In the genomic region with DNA sequence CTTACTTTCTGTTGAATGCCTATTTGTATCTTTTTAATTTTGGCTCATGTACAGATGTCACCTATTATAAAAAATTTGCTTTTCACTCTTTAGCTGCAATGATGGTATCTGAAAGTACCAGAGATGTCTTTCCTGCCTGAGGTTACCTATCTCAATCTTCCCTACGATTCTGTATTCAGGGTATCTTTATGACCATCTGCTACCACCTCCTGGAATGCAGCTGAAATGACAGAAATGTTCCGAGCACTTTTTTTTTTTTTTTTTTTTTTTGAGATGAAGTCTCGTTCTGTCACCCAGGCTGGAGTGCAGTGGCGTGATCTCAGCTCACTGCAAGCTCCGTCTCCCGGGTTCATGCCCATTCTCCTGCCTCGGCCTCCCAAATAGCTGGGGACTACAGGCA, we compare ENCODE assay signal across 8 cellular contexts.
A peak's percentile ranks its signal among the peaks of the same experiment; 100 is the strongest.
DNase-seq lines count a peak whose midpoint lies in the region; ATAC-seq and TF ChIP-seq lines count a peak whose summit lies in the region.

No MANE protein-coding gene starts in this region.

- DNase-seq in NCI-H1092 treated with DMSO at 0.1 percent for 48 hours (lab: John Stamatoyannopoulos, UW) (peak; percentile 28), NCI-H1092 (lab: John Stamatoyannopoulos, UW) (no peak), NCI-H524 treated with DMSO at 0.1 percent for 48 hours (lab: John Stamatoyannopoulos, UW) (peak; percentile 25), chondrocyte (ENCODE audit: low spot score) (no peak), retina (peak; percentile 8)
- no peak for DNase-seq in activated CD4-positive, alpha-beta T cell treated with anti-CD3 and anti-CD28 coated beads, Interleukin-2, amount 50 U/mL, for 1 hour
- DNase-seq in stimulated activated CD4-positive, alpha-beta T cell treated with anti-CD3 and anti-CD28 coated beads, Interleukin-4, amount 100 ng/mL, for 1 hour = no peak

- peak; percentile 72 for TF ChIP-seq CTCF in chondrocyte (IDR thresholded peaks at IDR 0.05)

- H3K9me3 Mint-ChIP-seq in chondrocyte (ENCODE audit: low read depth) = no peaks in the 10 kb centered on the region

- H3K27ac Mint-ChIP-seq in chondrocyte (ENCODE audit: unreplicated experiment) = no peak overlapping the region

- no peaks in the 10 kb centered on the region for H3K36me3 Mint-ChIP-seq in chondrocyte (ENCODE audit: low read depth)

- peak overlapping the region; percentile 21 for H3K4me3 Mint-ChIP-seq in chondrocyte (ENCODE audit: unreplicated experiment)

- no peak for ATAC-seq in HG03520 (IDR thresholded peaks at IDR 0.05; ENCODE audit: unreplicated experiment)

- peaks cover 12% of the 10 kb centered on the region for H3K27me3 Mint-ChIP-seq in chondrocyte (ENCODE audit: low read depth)

- H3K4me1 Mint-ChIP-seq in chondrocyte (ENCODE audit: low read depth) = peaks cover 27% of the 10 kb centered on the region

Comparison
In these comparisons a context has a peak if more than half of its experiments do, and no peak if none do; other contexts are left out.
1. DNase-seq: peak in NCI-H1092 treated with DMSO at 0.1 percent for 48 hours (single experiment), NCI-H524 treated with DMSO at 0.1 percent for 48 hours (single experiment) and retina (single experiment); none in NCI-H1092 (single experiment), chondrocyte (single experiment), activated CD4-positive, alpha-beta T cell treated with anti-CD3 and anti-CD28 coated beads, Interleukin-2, amount 50 U/mL, for 1 hour (single experiment) and stimulated activated CD4-positive, alpha-beta T cell treated with anti-CD3 and anti-CD28 coated beads, Interleukin-4, amount 100 ng/mL, for 1 hour (single experiment).